19 cellular contexts compared by ENCODE assay signal in the genomic region with DNA sequence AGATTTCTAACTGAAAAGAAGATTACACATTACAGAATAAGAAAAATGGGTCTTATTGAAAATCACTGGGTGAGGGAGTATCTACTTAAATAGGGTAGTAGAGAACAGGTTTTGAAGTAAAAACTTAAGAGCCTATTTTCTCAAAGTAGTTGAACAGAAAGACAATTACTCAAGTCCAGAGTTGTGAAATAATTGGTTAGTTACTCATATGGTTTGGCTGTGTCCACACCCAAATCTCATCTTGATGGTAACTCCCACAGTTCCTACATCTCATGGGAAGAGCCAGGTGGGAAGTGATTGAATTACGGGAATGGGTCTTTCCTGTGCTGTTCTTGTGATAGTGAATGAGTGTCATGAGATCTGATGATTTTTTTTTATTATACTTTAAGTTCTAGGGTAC.
DNase-seq lines count a peak whose midpoint lies in the region; ATAC-seq, FAIRE-seq and TF ChIP-seq lines count a peak whose summit lies in the region.
"Had no signal": no experiment of that assay in that cellular context is flagged by ENCODE, and none has a peak within 500 bp of the region (broad histone marks: within the 10 kb centered on the region; RNA-seq: fewer than 3 reads in every experiment).

No MANE protein-coding gene starts in this region.

- in situ Hi-C loops in HepG2 (cut with HindIII; ENCODE audit: extremely low pct_ligation_motif_present, low pct_unique_long_range_greater_than_20kb) (no loop called here), GM13976 (cut with MboI; ENCODE audit: low sequenced_read_pairs, unreplicated experiment) (no loop called here)

- H3K27ac ChIP-seq in HepG2 (ENCODE audit: extremely low read length, insufficient read depth, low read length) (no peak overlapping the region), right lobe of liver (no peak overlapping the region), uterus (no peak overlapping the region)
- H3K27ac ChIP-seq: C4-2B, HL-60 had no signal

- TF ChIP-seq CTCF in HepG2 (CRISPR knock-in tag; IDR thresholded peaks at IDR 0.05), result no peak
- TF ChIP-seq CTCF in right lobe of liver (IDR thresholded peaks at IDR 0.05), result no peak
- TF ChIP-seq CTCF in cardiac fibroblast (IDR thresholded peaks at IDR 0.05; ENCODE audit: low read depth, low read length), result no peak
- no peak for TF ChIP-seq CTCF in fibroblast of pulmonary artery (IDR thresholded peaks at IDR 0.05; ENCODE audit: low read length, missing control alignments)
- no peak for TF ChIP-seq CTCF in uterus (IDR thresholded peaks at IDR 0.05)
- TF ChIP-seq CTCF in GM13976 (IDR thresholded peaks at IDR 0.05; ENCODE audit: borderline replicate concordance, control extremely low read depth, extremely low read depth, insufficient read depth, missing control alignments), result no peak

- 0% methylated on average over 1 of the region's 1 CpG for WGBS in HepG2 (ENCODE audit: low lambda C conversion rate)
- 33% methylated on average over 1 of the region's 1 CpG for WGBS in right lobe of liver (ENCODE audit: insufficient coverage, low coverage, low lambda C conversion rate, missing lambda C conversion rate)

- no peaks in the 10 kb centered on the region for H4K20me1 ChIP-seq in HepG2 (ENCODE audit: insufficient read depth, low read length)

- H3K4me3 ChIP-seq in HepG2 (replicated peaks in 1 of 3; ENCODE audit: insufficient read depth in 1 of 3, low read depth in 2 of 3, low read length in 3 of 3), result no peak overlapping the region
- no peak overlapping the region for H3K4me3 ChIP-seq in right lobe of liver
- H3K4me3 ChIP-seq in cardiac fibroblast (replicated peaks in 1 of 2; ENCODE audit: low read depth in 2 of 2, low read length in 2 of 2), result no peak overlapping the region
- no peak overlapping the region for H3K4me3 ChIP-seq in fibroblast of pulmonary artery (replicated peaks; ENCODE audit: low read depth, low read length)
- H3K4me3 ChIP-seq in uterus, result no peak overlapping the region
- H3K4me3 ChIP-seq: GM12878 had no signal

- no TSS peak for BruUV-seq in HepG2 (replicated peaks; lab: Mats Ljungman, UMichigan)

- TF ChIP-seq POLR2A in HepG2 (IDR thresholded peaks at IDR 0.05; ENCODE audit: insufficient read depth in 1 of 2, low read depth in 2 of 2, low read length in 2 of 2), result no peak
- no peak for TF ChIP-seq POLR2A in right lobe of liver (IDR thresholded peaks at IDR 0.05)
- no peak for TF ChIP-seq POLR2A in uterus (IDR thresholded peaks at IDR 0.05)

- intact Hi-C loops in HepG2 (cut with micrococcal nuclease; ENCODE audit: unreplicated experiment), result no loop called here
- intact Hi-C loops in right lobe of liver (cut with DNase I), result no loop called here
- intact Hi-C loops in uterus (cut with DNase I; ENCODE audit: low total_unique reads), result no loop called here

- H2AFZ ChIP-seq in HepG2 (ENCODE audit: low read length), result no peak overlapping the region

- H3K27me3 ChIP-seq in HepG2 (ENCODE audit: control insufficient read depth in 1 of 2, insufficient read depth in 2 of 2, low read length in 2 of 2), result no peaks in the 10 kb centered on the region; a peak in 1 of 5 replicates
- no peaks in the 10 kb centered on the region for H3K27me3 ChIP-seq in right lobe of liver
- H3K27me3 ChIP-seq in uterus, result no peaks in the 10 kb centered on the region

- CTCF ChIA-PET in HepG2 (lab: Yijun Ruan, JAX; ENCODE audit: low intra/inter-chr PET ratio, low total read pairs), result no interaction called here

- H3K4me1 ChIP-seq in HepG2 (ENCODE audit: insufficient read depth, low read length) (no peaks in the 10 kb centered on the region), right lobe of liver (peaks cover 0 to 4% (median 0%) of the 10 kb centered on the region in 4 donors), uterus (no peaks in the 10 kb centered on the region)

- no peaks in the 10 kb centered on the region for H3K9me3 ChIP-seq in HepG2 (ENCODE audit: low read length)
- H3K9me3 ChIP-seq in right lobe of liver, result no peaks in the 10 kb centered on the region
- no peaks in the 10 kb centered on the region for H3K9me3 ChIP-seq in uterus

- no peak for TF ChIP-seq RAD21 in HepG2 (CRISPR knock-in tag; IDR thresholded peaks at IDR 0.05)

- no peak for FAIRE-seq in HepG2 (lab: Jason Lieb, UNC)
- FAIRE-seq: A204.1, GM12878, RCC 7860 had no signal

- no peak for TF ChIP-seq EP300 in HepG2 (IDR thresholded peaks at IDR 0.05; ENCODE audit: low read depth in 2 of 2, low read length in 2 of 2)
- no peak for TF ChIP-seq EP300 in HepG2 (CRISPR knock-in tag; IDR thresholded peaks at IDR 0.05; ENCODE audit: borderline replicate concordance)

- POLR2A ChIA-PET in HepG2 (lab: Yijun Ruan, JAX), result no interaction called here

- DNase-seq in HepG2 (ENCODE audit: low spot score) (no peak), right lobe of liver (no peak), cardiac fibroblast (ENCODE audit: low read depth in 2 of 2) (peak; percentile 7 to 62), fibroblast of pulmonary artery (ENCODE audit: low read depth) (peak; percentile 40), uterus (no peak), GM13976 (ENCODE audit: low spot score) (no peak)
- DNase-seq: DMS153, KBM-7, NCI-H1930, NCI-H2171 treated with DMSO at 0.1 percent for 48 hours, NCI-H510A, SHP77 had no signal

- H3K4me2 ChIP-seq in HepG2 (ENCODE audit: low read depth, low read length), result no peak overlapping the region

- ATAC-seq in HepG2 (no peak), right lobe of liver (no peak), HG03342 (IDR thresholded peaks at IDR 0.05; ENCODE audit: unreplicated experiment) (no peak), GM19328 (IDR thresholded peaks at IDR 0.05; ENCODE audit: unreplicated experiment) (no peak)
- ATAC-seq: GM12878 had no signal

- H3K9ac ChIP-seq in HepG2 (ENCODE audit: insufficient read depth, low read depth, low read length), result no peak overlapping the region

- no peaks in the 10 kb centered on the region for H3K36me3 ChIP-seq in HepG2 (replicated peaks in 1 of 2; ENCODE audit: control insufficient read depth in 1 of 2, insufficient read depth in 2 of 2, low read length in 2 of 2)
- no peaks in the 10 kb centered on the region for H3K36me3 ChIP-seq in right lobe of liver
- no peaks in the 10 kb centered on the region for H3K36me3 ChIP-seq in uterus

- no peaks in the 10 kb centered on the region for H3K79me2 ChIP-seq in HepG2 (ENCODE audit: insufficient read depth, low read length)

TF ChIP-seq in HepG2, 621 proteins besides CTCF, POLR2A, EP300 and RAD21:
- no peak for TF ChIP-seq ZNF850 (CRISPR knock-in tag; conservative IDR thresholded peaks at IDR 0.05)
- 0 out of 2 replicates have a peak, but pooled peaks have one; percentile 20 for TF ChIP-seq CEBPB (IDR thresholded peaks at IDR 0.05; ENCODE audit: borderline replicate concordance, low read depth, low read length)
TF ChIP-seq in HepG2: peak in this region for 1.

Comparison
In these comparisons a context has a peak if more than half of its experiments do, and no peak if none do; other contexts are left out.
1. DNase-seq: peak in cardiac fibroblast (2 of 2) and fibroblast of pulmonary artery (single experiment); none in HepG2 (single experiment), right lobe of liver (0 of 3), uterus (0 of 2) and GM13976 (single experiment).